ENCODE assay signal across 19 cellular contexts in the genomic region with DNA sequence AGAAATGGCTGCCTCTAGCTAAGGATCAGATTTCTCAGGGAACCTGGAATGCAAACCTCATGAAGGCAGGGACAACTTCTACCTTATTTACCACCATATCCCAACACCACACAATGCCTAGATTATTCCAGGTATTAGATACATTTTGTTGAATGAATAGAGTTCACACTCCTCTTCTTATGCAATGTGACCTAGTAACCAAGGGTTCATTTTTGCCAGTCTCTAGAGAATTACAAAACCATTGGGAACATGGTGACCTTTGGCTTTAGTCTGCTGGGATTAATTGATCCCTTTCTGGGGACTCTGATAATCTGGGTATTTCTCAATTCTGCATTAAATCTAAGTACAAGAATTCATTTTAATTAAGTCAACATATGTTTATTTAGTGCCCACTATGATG. TPM values are rescaled to one million over a fixed set of nuclear protein-coding genes. Genes with fewer than 3 reads are reported as not detected.
DNase-seq lines count a peak whose midpoint lies in the region; ATAC-seq, FAIRE-seq and TF ChIP-seq lines count a peak whose summit lies in the region.
"Had no signal": no experiment of that assay in that cellular context is flagged by ENCODE, and none has a peak within 500 bp of the region (broad histone marks: within the 10 kb centered on the region; RNA-seq: fewer than 3 reads in every experiment).

No MANE protein-coding gene starts in this region.

- no peaks in the 10 kb centered on the region for H3K36me3 ChIP-seq in adipocyte (ENCODE audit: control insufficient read depth, insufficient read depth, low read length, severe bottlenecking)
- H3K36me3 ChIP-seq in HepG2 (replicated peaks in 1 of 2; ENCODE audit: control insufficient read depth in 1 of 2, insufficient read depth in 2 of 2, low read length in 2 of 2): no peaks in the 10 kb centered on the region
- no peaks in the 10 kb centered on the region for H3K36me3 ChIP-seq in small intestine (ENCODE audit: control insufficient read depth in 2 of 2, insufficient read depth in 2 of 2, low read length in 2 of 2)
- no peaks in the 10 kb centered on the region for H3K36me3 ChIP-seq in breast epithelium
- H3K36me3 ChIP-seq: BLaER1 treated with 17β-estradiol and CSF1 and Interleukin-3, amounts not matched to agents 10 nM and 100 nM had no signal

- no peak overlapping the region for H3K9ac ChIP-seq in adipocyte (ENCODE audit: low read length)
- no peak overlapping the region for H3K9ac ChIP-seq in HepG2 (ENCODE audit: insufficient read depth, low read depth, low read length)
- H3K9ac ChIP-seq: BLaER1 treated with 17β-estradiol and CSF1 and Interleukin-3, amounts not matched to agents 10 nM and 100 nM had no signal

- DNase-seq in GM12892 (ENCODE audit: insufficient read length): no peak
- no peak for DNase-seq in adipocyte (ENCODE audit: low read depth)
- DNase-seq in HepG2 (ENCODE audit: low spot score): peak; percentile 59
- peak; percentile 13 for DNase-seq in small intestine
- DNase-seq in breast epithelium (ENCODE audit: low spot score in 2 of 2): no peak
- DNase-seq: Calu3; CD8-positive, alpha-beta T cell; DMS79 treated with DMSO at 0.1 percent for 48 hours; EL; H7; HFFc6; IMR-90; KBM-7 had no signal

- TF ChIP-seq POLR2A in GM12892 (IDR thresholded peaks at IDR 0.05; ENCODE audit: low read depth, low read length) (no peak), HepG2 (IDR thresholded peaks at IDR 0.05; ENCODE audit: insufficient read depth in 1 of 2, low read depth in 2 of 2, low read length in 2 of 2) (no peak), breast epithelium (IDR thresholded peaks at IDR 0.05) (no peak)

- no peak for TF ChIP-seq RAD21 in HepG2 (CRISPR knock-in tag; IDR thresholded peaks at IDR 0.05)

- H3K4me3 ChIP-seq in adipocyte (ENCODE audit: low read length) (peak overlapping the region; percentile 19), HepG2 (replicated peaks in 1 of 3; ENCODE audit: insufficient read depth in 1 of 3, low read depth in 2 of 3, low read length in 3 of 3) (no peak overlapping the region), small intestine (ENCODE audit: low read depth in 1 of 2, low read length in 2 of 2) (no peak overlapping the region), breast epithelium (no peak overlapping the region)
- H3K4me3 ChIP-seq: BLaER1 treated with 17β-estradiol and CSF1 and Interleukin-3, amounts not matched to agents 10 nM and 100 nM; GM12878; GM23338 had no signal

- TF ChIP-seq CTCF in HepG2 (CRISPR knock-in tag; IDR thresholded peaks at IDR 0.05) (no peak), breast epithelium (IDR thresholded peaks at IDR 0.05) (no peak)

- H4K20me1 ChIP-seq in HepG2 (ENCODE audit: insufficient read depth, low read length): no peaks in the 10 kb centered on the region
- H4K20me1 ChIP-seq: BLaER1 treated with 17β-estradiol and CSF1 and Interleukin-3, amounts not matched to agents 10 nM and 100 nM had no signal

- no peaks in the 10 kb centered on the region for H3K79me2 ChIP-seq in HepG2 (ENCODE audit: insufficient read depth, low read length)

- H3K4me1 ChIP-seq in adipocyte (ENCODE audit: control insufficient read depth, insufficient read depth, low read length) (peaks cover 32% of the 10 kb centered on the region), HepG2 (ENCODE audit: insufficient read depth, low read length) (peaks cover 39% of the 10 kb centered on the region), small intestine (ENCODE audit: control insufficient read depth in 2 of 2, insufficient read depth in 1 of 2, low read depth in 1 of 2, low read length in 1 of 2) (no peaks in the 10 kb centered on the region), breast epithelium (no peaks in the 10 kb centered on the region)
- H3K4me1 ChIP-seq: BLaER1 treated with 17β-estradiol and CSF1 and Interleukin-3, amounts not matched to agents 10 nM and 100 nM had no signal

- H3K27me3 ChIP-seq in adipocyte (replicated peaks; ENCODE audit: control insufficient read depth, insufficient read depth, low read length): no peaks in the 10 kb centered on the region
- no peaks in the 10 kb centered on the region for H3K27me3 ChIP-seq in HepG2 (ENCODE audit: control insufficient read depth in 1 of 2, insufficient read depth in 2 of 2, low read length in 2 of 2)
- no peaks in the 10 kb centered on the region for H3K27me3 ChIP-seq in small intestine (ENCODE audit: control insufficient read depth in 2 of 2, insufficient read depth in 2 of 2, low read length in 2 of 2)
- H3K27me3 ChIP-seq in breast epithelium: no peaks in the 10 kb centered on the region
- H3K27me3 ChIP-seq: BLaER1 treated with 17β-estradiol and CSF1 and Interleukin-3, amounts not matched to agents 10 nM and 100 nM had no signal

- CTCF ChIA-PET in HepG2 (lab: Yijun Ruan, JAX; ENCODE audit: low intra/inter-chr PET ratio, low total read pairs): no interaction called here

- in situ Hi-C loops in HepG2 (cut with HindIII; ENCODE audit: extremely low pct_ligation_motif_present, low pct_unique_long_range_greater_than_20kb): no loop called here

- H3K4me2 ChIP-seq in HepG2 (ENCODE audit: low read depth, low read length): no peak overlapping the region
- H3K4me2 ChIP-seq: BLaER1 treated with 17β-estradiol and CSF1 and Interleukin-3, amounts not matched to agents 10 nM and 100 nM; GM23338 had no signal

- POLR2A ChIA-PET in HepG2 (lab: Yijun Ruan, JAX): interaction anchor here (0.6 to 1.7 kb wide), 3 partner anchors 35 to 62 kb away, joined by 3 to 17 read pairs (median 3); partner anchors contain the start of gene SERTAD2

- ATAC-seq in HepG2 (no peak), HG02798 (IDR thresholded peaks at IDR 0.05; ENCODE audit: poor library complexity, unreplicated experiment) (no peak), GM18498 (IDR thresholded peaks at IDR 0.05; ENCODE audit: unreplicated experiment) (no peak)
- ATAC-seq: CD8-positive, alpha-beta T cell; GM12878; GM23338; HCT116 had no signal

- no TSS peak for BruUV-seq in HepG2 (replicated peaks; lab: Mats Ljungman, UMichigan)

- H2AFZ ChIP-seq in HepG2 (ENCODE audit: low read length): no peak overlapping the region
- H2AFZ ChIP-seq: GM23338 had no signal

- TF ChIP-seq EP300 in HepG2 (IDR thresholded peaks at IDR 0.05; ENCODE audit: low read depth in 2 of 2, low read length in 2 of 2): peak in 1 of 2 experiments; percentile 56; a peak in 2 of 4 replicates
- TF ChIP-seq EP300 in HepG2 (CRISPR knock-in tag; IDR thresholded peaks at IDR 0.05; ENCODE audit: borderline replicate concordance): no peak

- H3K27ac ChIP-seq in HepG2 (ENCODE audit: extremely low read length, insufficient read depth, low read length) (no peak overlapping the region), small intestine (ENCODE audit: low read depth in 1 of 2, low read length in 1 of 2) (no peak overlapping the region), breast epithelium (no peak overlapping the region)
- H3K27ac ChIP-seq: BLaER1 treated with 17β-estradiol and CSF1 and Interleukin-3, amounts not matched to agents 10 nM and 100 nM had no signal

- intact Hi-C loops in HepG2 (cut with micrococcal nuclease; ENCODE audit: unreplicated experiment): loop anchor here (5.0 kb wide), 2 partner anchors 37 to 43 kb away; partner anchors contain the start of gene SERTAD2
- intact Hi-C loops in breast epithelium (cut with DNase I; ENCODE audit: low total_unique reads): no loop called here

- no peaks in the 10 kb centered on the region for H3K9me3 ChIP-seq in adipocyte (ENCODE audit: control insufficient read depth, low read length)
- H3K9me3 ChIP-seq in HepG2 (ENCODE audit: low read length): peaks cover 9% of the 10 kb centered on the region
- H3K9me3 ChIP-seq in small intestine (ENCODE audit: control insufficient read depth, low read depth): no peaks in the 10 kb centered on the region
- H3K9me3 ChIP-seq in breast epithelium: no peaks in the 10 kb centered on the region
- H3K9me3 ChIP-seq: BLaER1 treated with 17β-estradiol and CSF1 and Interleukin-3, amounts not matched to agents 10 nM and 100 nM had no signal

- FAIRE-seq in GM12892 (lab: Jason Lieb, UNC) (peak; percentile 51), HepG2 (lab: Jason Lieb, UNC) (no peak), small intestine (lab: Jason Lieb, UNC) (no peak)

RNA-seq across cellular contexts. Expression of gene SERTAD2, which starts 35.2 kb away (rescaled TPM):
- polyA plus RNA-seq in GM12892 (2012; ENCODE audit: missing spikeins): 21.0 TPM
- total RNA-seq in HepG2 (2016; rRNA removed; fragmentation: Illumina TruSeq; extraction: Trizol) (6.7 and 11.8 TPM in 2 replicates), breast epithelium (10 to 100 TPM; 12.8 to 20.0 (median 17.0) TPM)
- 1.4 and 1.5 TPM in 2 replicates for total RNA-seq in HepG2 (2016; cell fraction: cytosol; rRNA removed; fragmentation: Illumina TruSeq; extraction: Trizol; ENCODE audit: low read depth)
- total RNA-seq in HepG2 (2016; cell fraction: insoluble cytoplasmic fraction; rRNA removed; fragmentation: Illumina TruSeq; extraction: Trizol): 6.7 and 10.6 TPM in 2 replicates
- 7.8 and 8.3 TPM in 2 replicates for total RNA-seq in HepG2 (2016; cell fraction: membrane; rRNA removed; fragmentation: Illumina TruSeq; extraction: Trizol)
- 14.3 and 14.5 TPM in 2 replicates for total RNA-seq in HepG2 (2016; cell fraction: nucleus; rRNA removed; fragmentation: Illumina TruSeq; extraction: Trizol)
- polyA plus RNA-seq in HepG2 (2011; rRNA removed) (22.6 and 23.5 TPM in 2 replicates), small intestine (1 to 10 TPM; 2.7 to 7.8 (median 3.8) TPM)
- polyA plus RNA-seq in HepG2 (2011; cell fraction: cytosol; rRNA removed): 18.0 and 25.0 TPM in 2 replicates
- polyA plus RNA-seq in HepG2 (2011; cell fraction: nucleus; rRNA removed): 19.6 and 25.0 TPM in 2 replicates
- 42.6 and 46.2 TPM in 2 replicates for polyA plus RNA-seq in HepG2 (2012)
- 1.8 and 2.6 TPM in 2 replicates for polyA plus RNA-seq in HepG2 (2016; cell fraction: cytosol; fragmentation: Illumina TruSeq; extraction: Trizol; ENCODE audit: low read depth)
- 15.8 and 17.6 TPM in 2 replicates for polyA plus RNA-seq in HepG2 (2016; cell fraction: insoluble cytoplasmic fraction; fragmentation: Illumina TruSeq; extraction: Trizol; ENCODE audit: low read depth)
- polyA plus RNA-seq in HepG2 (2016; cell fraction: membrane; fragmentation: Illumina TruSeq; extraction: Trizol; ENCODE audit: low read depth): 6.6 and 6.8 TPM in 2 replicates
- polyA plus RNA-seq in HepG2 (2016; cell fraction: nucleus; fragmentation: Illumina TruSeq; extraction: Trizol; ENCODE audit: insufficient read depth, low read depth): 25.6 and 26.8 TPM in 2 replicates
- 7.6 and 39.9 TPM in 2 replicates for polyA minus RNA-seq in HepG2 (2011; rRNA and poly(A)+ RNA removed; ENCODE audit: low replicate concordance)
- 37.8 and 40.2 TPM in 2 replicates for polyA minus RNA-seq in HepG2 (2011; cell fraction: cytosol; rRNA and poly(A)+ RNA removed)
- 37.5 and 39.7 TPM in 2 replicates for polyA minus RNA-seq in HepG2 (2011; cell fraction: nucleus; rRNA and poly(A)+ RNA removed)

Comparison
In these comparisons a context has a peak if more than half of its experiments do, and no peak if none do; other contexts are left out.
1. DNase-seq: peak in HepG2 (single experiment) and small intestine (single experiment); none in GM12892 (single experiment), adipocyte (single experiment) and breast epithelium (0 of 2).